In genomic region chr1:176863613-176864012, GRCh38 we compare ENCODE assay signal across 26 cellular contexts.
"Had no signal": no experiment of that assay in that cellular context is flagged by ENCODE, and none has a peak within 500 bp of the region (broad histone marks: within the 10 kb centered on the region; RNA-seq: fewer than 3 reads in every experiment).

No MANE protein-coding gene starts in this region.

- ATAC-seq: activated CD4-positive, CD25-positive, alpha-beta regulatory T cell treated with anti-CD3 and anti-CD28 coated beads, Interleukin-2, amount 50 U/mL, for 24 hours; activated CD8-positive, alpha-beta T cell treated with anti-CD3 and anti-CD28 coated beads for 36 hours; activated T-cell treated with anti-CD3 and anti-CD28 coated beads, Interleukin-2, amount 50 U/mL, for 72 hours; HepG2; Panc1; Right ventricle myocardium inferior had no signal

- H3K27me3 ChIP-seq: brain microvascular endothelial cell had no signal

- H3K4me3 ChIP-seq: SK-N-MC had no signal

- DNase-seq: activated CD4-positive, alpha-beta T cell treated with anti-CD3 and anti-CD28 coated beads for 4 hours; activated CD8-positive, alpha-beta memory T cell treated with anti-CD3 and anti-CD28 coated beads, Interleukin-2, amount 50 U/mL, for 4 hours; activated CD8-positive, alpha-beta T cell treated with anti-CD3 and anti-CD28 coated beads for 36 hours; activated gamma-delta T cell treated with Interleukin-2 at 50 U/mL for 16 hours; activated naive CD4-positive, alpha-beta T cell treated with anti-CD3 and anti-CD28 coated beads, Interleukin-2, amount 10 ng/mL, durations not matched to agents 7 days and 5 days; activated naive CD8-positive, alpha-beta T cell treated with anti-CD3 and anti-CD28 coated beads for 36 hours; activated T-cell treated with anti-CD3 and anti-CD28 coated beads, Interleukin-2, amount 50 U/mL, for 72 hours; brain microvascular endothelial cell; Karpas-422; NCI-H1092; NCI-H1436; NCI-H1694 treated with DMSO at 0.1 percent for 48 hours; NCI-H2029 treated with DMSO at 0.1 percent for 48 hours; NCI-H2227 treated with DMSO at 0.1 percent for 48 hours; NCI-H446 treated with DMSO at 0.1 percent for 48 hours; NCI-H526; NCI-H82; OCI-M1; RPMI8226; T-helper 1 cell; WERI-Rb-1 had no signal

- H3K36me3 ChIP-seq: brain microvascular endothelial cell, WERI-Rb-1 had no signal

- H3K27ac ChIP-seq: brain microvascular endothelial cell, SK-N-MC, WERI-Rb-1 had no signal
